ENCODE assay signal across 11 cellular contexts in genomic region chr1:164794310-164794709, GRCh38.
DNase-seq lines count a peak whose midpoint lies in the region; FAIRE-seq and TF ChIP-seq lines count a peak whose summit lies in the region.
"Had no signal": no experiment of that assay in that cellular context is flagged by ENCODE, and none has a peak within 500 bp of the region (broad histone marks: within the 10 kb centered on the region; RNA-seq: fewer than 3 reads in every experiment).

No MANE protein-coding gene starts in this region.

- H3K27ac Mint-ChIP-seq in activated CD4-positive, alpha-beta T cell treated with anti-CD3 and anti-CD28 coated beads, Interleukin-2, amount 10 ng/mL, durations not matched to agents 24 days and 14 days: no peak overlapping the region

- no peak for TF ChIP-seq CTCF in suprapubic skin (IDR thresholded peaks at IDR 0.05)

- 25% methylated on average over 1 of the region's 1 CpG for WGBS in suprapubic skin

- peaks cover 15% of the 10 kb centered on the region for H3K4me1 ChIP-seq in suprapubic skin

- intact Hi-C loops in activated CD4-positive, alpha-beta T cell treated with anti-CD3 and anti-CD28 coated beads, Interleukin-2, amount 10 ng/mL, durations not matched to agents 24 days and 14 days (cut with micrococcal nuclease): no loop called here

- no peak overlapping the region for H3K4me3 Mint-ChIP-seq in activated CD4-positive, alpha-beta T cell treated with anti-CD3 and anti-CD28 coated beads, Interleukin-2, amount 10 ng/mL, durations not matched to agents 24 days and 14 days

- no peaks in the 10 kb centered on the region for H3K27me3 Mint-ChIP-seq in activated CD4-positive, alpha-beta T cell treated with anti-CD3 and anti-CD28 coated beads, Interleukin-2, amount 10 ng/mL, durations not matched to agents 24 days and 14 days

- H3K4me3 ChIP-seq in suprapubic skin: no peak overlapping the region

- FAIRE-seq in HTR-8/SVneo (lab: Jason Lieb, UNC): no peak
- FAIRE-seq: GM18507 had no signal

- H3K27me3 ChIP-seq in suprapubic skin: no peaks in the 10 kb centered on the region

- DNase-seq in HTR-8/SVneo (ENCODE audit: insufficient read length, low spot score) (peak; percentile 61), astrocyte of the hippocampus (ENCODE audit: low read depth, low spot score) (peak; percentile 96), hepatic stellate cell (ENCODE audit: low spot score) (peak; percentile 80), suprapubic skin (ENCODE audit: low spot score in 2 of 2) (no peak), NCI-H2029 treated with DMSO at 0.1 percent for 48 hours (lab: John Stamatoyannopoulos, UW) (no peak)
- DNase-seq in stimulated activated CD4-positive, alpha-beta T cell treated with anti-CD3 and anti-CD28 coated beads, Interleukin-4, amount 100 ng/mL, for 24 hours: no peak
- no peak for DNase-seq in stimulated activated naive CD4-positive, alpha-beta T cell treated with Interleukin-2 at 50 U/mL for 16 hours (lab: John Stamatoyannopoulos, UW)
- no peak for DNase-seq in activated CD4-positive, alpha-beta T cell treated with anti-CD3 and anti-CD28 coated beads, Interleukin-2, amount 10 ng/mL, durations not matched to agents 24 days and 14 days
- DNase-seq: NCI-H524 treated with DMSO at 0.1 percent for 48 hours; stimulated activated CD4-positive, alpha-beta T cell treated with anti-CD3 and anti-CD28 coated beads, Interleukin-2, amount 100 ng/mL, for 24 hours had no signal

- H3K27ac ChIP-seq in suprapubic skin: peak overlapping the region; percentile 35

- no peak for TF ChIP-seq POLR2A in suprapubic skin (IDR thresholded peaks at IDR 0.05)

- no peaks in the 10 kb centered on the region for H3K36me3 Mint-ChIP-seq in activated CD4-positive, alpha-beta T cell treated with anti-CD3 and anti-CD28 coated beads, Interleukin-2, amount 10 ng/mL, durations not matched to agents 24 days and 14 days (ENCODE audit: low read depth)

- no peaks in the 10 kb centered on the region for H3K9me3 ChIP-seq in suprapubic skin

- no peaks in the 10 kb centered on the region for H3K9me3 Mint-ChIP-seq in activated CD4-positive, alpha-beta T cell treated with anti-CD3 and anti-CD28 coated beads, Interleukin-2, amount 10 ng/mL, durations not matched to agents 24 days and 14 days

- H3K4me1 Mint-ChIP-seq in activated CD4-positive, alpha-beta T cell treated with anti-CD3 and anti-CD28 coated beads, Interleukin-2, amount 10 ng/mL, durations not matched to agents 24 days and 14 days: no peaks in the 10 kb centered on the region

- TF ChIP-seq EP300 in suprapubic skin (IDR thresholded peaks at IDR 0.05): no peak

- peaks cover 3% of the 10 kb centered on the region for H3K36me3 ChIP-seq in suprapubic skin

Comparison
In these comparisons a context has a peak if more than half of its experiments do, and no peak if none do; other contexts are left out.
1. DNase-seq: peak in HTR-8/SVneo (single experiment), astrocyte of the hippocampus (single experiment) and hepatic stellate cell (single experiment); none in suprapubic skin (0 of 2), NCI-H2029 treated with DMSO at 0.1 percent for 48 hours (single experiment), stimulated activated CD4-positive, alpha-beta T cell treated with anti-CD3 and anti-CD28 coated beads, Interleukin-4, amount 100 ng/mL, for 24 hours (single experiment), stimulated activated naive CD4-positive, alpha-beta T cell treated with Interleukin-2 at 50 U/mL for 16 hours (single experiment) and activated CD4-positive, alpha-beta T cell treated with anti-CD3 and anti-CD28 coated beads, Interleukin-2, amount 10 ng/mL, durations not matched to agents 24 days and 14 days (single experiment).